19 cellular contexts compared by ENCODE assay signal in genomic region chr12:53990311-53991076, GRCh38. TPM values are rescaled to one million over a fixed set of nuclear protein-coding genes. Genes with fewer than 3 reads are reported as not detected.
A peak's percentile ranks its signal among the peaks of the same experiment; 100 is the strongest.
DNase-seq lines count a peak whose midpoint lies in the region; ATAC-seq and TF ChIP-seq lines count a peak whose summit lies in the region.
"Had no signal": no experiment of that assay in that cellular context is flagged by ENCODE, and none has a peak within 500 bp of the region (broad histone marks: within the 10 kb centered on the region; RNA-seq: fewer than 3 reads in every experiment).

No MANE protein-coding gene starts in this region.

- no peaks in the 10 kb centered on the region for H3F3A ChIP-seq in PC-3 (ENCODE audit: low read length, unreplicated experiment)

- peak overlapping the region; percentile 96 for H3K4me2 ChIP-seq in PC-3 (ENCODE audit: low read length)

- TF ChIP-seq CTCF in PC-3 (conservative IDR thresholded peaks at IDR 0.05; ENCODE audit: low read depth, low read length) (no peak), coronary artery (IDR thresholded peaks at IDR 0.05) (no peak)

- H3K9me3 ChIP-seq in PC-3 (ENCODE audit: low read length) (no peaks in the 10 kb centered on the region), subcutaneous abdominal adipose tissue (ENCODE audit: control insufficient read depth in 5 of 5, low read length in 5 of 5) (no peaks in the 10 kb centered on the region)
- H3K9me3 ChIP-seq: sigmoid colon had no signal

- no peak overlapping the region for H3K27ac Mint-ChIP-seq in immature natural killer cell
- H3K27ac Mint-ChIP-seq: activated CD8-positive, alpha-beta T cell treated with anti-CD3 and anti-CD28 coated beads, Interleukin-2, amount 10 ng/mL, durations not matched to agents 7 days and 5 days; HFFc6 had no signal

- peak; percentile 65 to 90 (median 79) for DNase-seq in NCI-H1417 (lab: John Stamatoyannopoulos, UW)
- DNase-seq in NCI-H1417 treated with DMSO at 0.1 percent for 48 hours (lab: John Stamatoyannopoulos, UW), result no peak
- DNase-seq in PC-3, result peak; percentile 67
- peak; percentile 78 for DNase-seq in kidney tubule cell (ENCODE audit: low spot score)
- no peak for DNase-seq in immature natural killer cell
- DNase-seq in coronary artery (ENCODE audit: low spot score), result no peak
- no peak for DNase-seq in COLO668 (lab: John Stamatoyannopoulos, UW; ENCODE audit: unreplicated experiment)
- DNase-seq: 8988T; activated CD8-positive, alpha-beta T cell treated with anti-CD3 and anti-CD28 coated beads, Interleukin-2, amount 10 ng/mL, durations not matched to agents 7 days and 5 days; activated gamma-delta T cell treated with Interleukin-2 at 50 U/mL for 16 hours; brain microvascular endothelial cell; effector CD8-positive, alpha-beta T cell; HFFc6; NCI-H1105; NCI-H510A; SHP77; sigmoid colon had no signal

- peak; percentile 36 for ATAC-seq in PC-3
- ATAC-seq: activated CD8-positive, alpha-beta T cell treated with anti-CD3 and anti-CD28 coated beads, Interleukin-2, amount 10 ng/mL, durations not matched to agents 7 days and 5 days had no signal

- H3K27ac ChIP-seq in PC-3 (ENCODE audit: low read length) (0 out of 2 replicates have a peak overlapping the region, but pooled peaks have one; percentile 6), subcutaneous abdominal adipose tissue (ENCODE audit: low read depth, low read length) (peak overlapping the region; percentile 54), coronary artery (no peak overlapping the region)
- H3K27ac ChIP-seq: brain microvascular endothelial cell, sigmoid colon had no signal

- H3K79me2 ChIP-seq in PC-3 (ENCODE audit: low read length), result peaks cover 49% of the 10 kb centered on the region

- peaks cover 41 to 52% of the 10 kb centered on the region in 2 donors for H3K4me1 Mint-ChIP-seq in immature natural killer cell

- no TSS peak for BruUV-seq in PC-3 (replicated peaks; lab: Mats Ljungman, UMichigan)

- POLR2A ChIA-PET in PC-3 (lab: Charles Lee; ENCODE audit: unreplicated experiment), result interaction anchor here (0.5 to 1.0 kb wide), 4 partner anchors 18 to 429 kb away, joined by 3 to 31 read pairs (median 4); partner anchors contain the start of gene HOXC8

- peak overlapping the region; percentile 16; the same call in 1 of the 2 replicates for H3K9ac ChIP-seq in PC-3 (ENCODE audit: low read length)
- peak overlapping the region in 1 of 5 donors; percentile 56 for H3K9ac ChIP-seq in subcutaneous abdominal adipose tissue (ENCODE audit: low read length in 5 of 5)

- peak overlapping the region; percentile 92 for H2AFZ ChIP-seq in PC-3 (ENCODE audit: low read length)

- no peaks in the 10 kb centered on the region for H3K27me3 ChIP-seq in PC-3 (ENCODE audit: low read length)
- H3K27me3 ChIP-seq in subcutaneous abdominal adipose tissue (ENCODE audit: control insufficient read depth in 5 of 5, insufficient read depth in 4 of 5, low read length in 5 of 5), result peaks cover 0 to 72% (median 34%) of the 10 kb centered on the region in 5 donors

- peaks cover 62 to 81% (median 76%) of the 10 kb centered on the region in 3 donors for H3K27me3 Mint-ChIP-seq in immature natural killer cell (ENCODE audit: low read depth in 3 of 3)

- H3K4me1 ChIP-seq in PC-3 (ENCODE audit: insufficient read depth, low read length) (peaks cover 49% of the 10 kb centered on the region), subcutaneous abdominal adipose tissue (ENCODE audit: control insufficient read depth in 5 of 5, insufficient read depth in 5 of 5, low read length in 5 of 5) (peaks cover 7 to 96% (median 88%) of the 10 kb centered on the region in 5 donors)

- H3K4me3 Mint-ChIP-seq in immature natural killer cell, result peak overlapping the region in 1 of 5 donors; percentile 9
- H3K4me3 Mint-ChIP-seq: activated CD8-positive, alpha-beta T cell treated with anti-CD3 and anti-CD28 coated beads, Interleukin-2, amount 10 ng/mL, durations not matched to agents 7 days and 5 days; HFFc6 had no signal

- intact Hi-C loops in PC-3 (cut with micrococcal nuclease), result no loop called here

- H3K36me3 Mint-ChIP-seq in immature natural killer cell, result peaks cover 0 to 4% (median 3%) of the 10 kb centered on the region in 3 donors

- no peaks in the 10 kb centered on the region for H3K9me2 ChIP-seq in PC-3 (replicated peaks; ENCODE audit: low read length)

- H3K36me3 ChIP-seq in PC-3 (ENCODE audit: low read depth, low read length), result no peaks in the 10 kb centered on the region
- no peaks in the 10 kb centered on the region for H3K36me3 ChIP-seq in subcutaneous abdominal adipose tissue (ENCODE audit: control insufficient read depth in 5 of 5, insufficient read depth in 5 of 5, low read length in 5 of 5)
- H3K36me3 ChIP-seq: brain microvascular endothelial cell, sigmoid colon had no signal

- H4K20me1 ChIP-seq in PC-3 (ENCODE audit: low read length), result no peaks in the 10 kb centered on the region

- H3K9me3 Mint-ChIP-seq in immature natural killer cell, result peaks cover 0 to 10% (median 0%) of the 10 kb centered on the region in 6 donors
- H3K9me3 Mint-ChIP-seq: HFFc6 had no signal

- CTCF ChIA-PET in PC-3 (lab: Charles Lee), result interaction anchor here (0.5 to 0.6 kb wide), 5 partner anchors 9 to 208 kb away, joined by 3 to 6 read pairs (median 4); partner anchors contain the start of gene HOXC8

- H3K4me3 ChIP-seq in PC-3 (ENCODE audit: low read length), result peak overlapping the region; percentile 74
- H3K4me3 ChIP-seq in subcutaneous abdominal adipose tissue (ENCODE audit: low read depth in 1 of 5, low read length in 5 of 5), result peak overlapping the region in 3 of 5 donors; percentile 39 to 50 (median 45)
- no peak overlapping the region for H3K4me3 ChIP-seq in coronary artery
- H3K4me3 ChIP-seq: sigmoid colon had no signal

RNA-seq across cellular contexts. Expression of gene HOXC10, which starts 5.5 kb away (rescaled TPM):
- total RNA-seq in PC-3 (2014; rRNA removed), result 0.69 and 2.9 TPM in 2 replicates
- polyA plus RNA-seq in immature natural killer cell, result not detected
- total RNA-seq: activated CD8-positive, alpha-beta T cell treated with anti-CD3 and anti-CD28 coated beads, Interleukin-2, amount 10 ng/mL, durations not matched to agents 7 days and 5 days; sigmoid colon had no signal
- polyA plus RNA-seq: neural cell, sigmoid colon had no signal

RNA-seq across cellular contexts. Expression of gene HOXC9, which starts 9.5 kb away (rescaled TPM):
- total RNA-seq in PC-3 (2014; rRNA removed), result 1.5 and 1.8 TPM in 2 replicates
- not detected for polyA plus RNA-seq in immature natural killer cell
- total RNA-seq: activated CD8-positive, alpha-beta T cell treated with anti-CD3 and anti-CD28 coated beads, Interleukin-2, amount 10 ng/mL, durations not matched to agents 7 days and 5 days; sigmoid colon had no signal
- polyA plus RNA-seq: neural cell had no signal

RNA-seq across cellular contexts. Expression of gene HOTAIR, which starts 15.7 kb away (rescaled TPM):
- 3.5 and 4.3 TPM in 2 replicates for total RNA-seq in PC-3 (2014; rRNA removed)
- polyA plus RNA-seq in immature natural killer cell, result not detected
- total RNA-seq: activated CD8-positive, alpha-beta T cell treated with anti-CD3 and anti-CD28 coated beads, Interleukin-2, amount 10 ng/mL, durations not matched to agents 7 days and 5 days; sigmoid colon had no signal
- polyA plus RNA-seq: neural cell, sigmoid colon had no signal

RNA-seq across cellular contexts. Expression of gene HOXC11, which starts 17.6 kb away (rescaled TPM):
- 0.84 and 1.2 TPM in 2 replicates for total RNA-seq in PC-3 (2014; rRNA removed)
- polyA plus RNA-seq in immature natural killer cell, result not detected
- total RNA-seq: activated CD8-positive, alpha-beta T cell treated with anti-CD3 and anti-CD28 coated beads, Interleukin-2, amount 10 ng/mL, durations not matched to agents 7 days and 5 days; sigmoid colon had no signal
- polyA plus RNA-seq: neural cell, sigmoid colon had no signal

RNA-seq across cellular contexts. Expression of gene HOXC8, which starts 18.3 kb away (rescaled TPM):
- 1.1 and 2.4 TPM in 2 replicates for total RNA-seq in PC-3 (2014; rRNA removed)
- polyA plus RNA-seq in immature natural killer cell, result not detected
- total RNA-seq: activated CD8-positive, alpha-beta T cell treated with anti-CD3 and anti-CD28 coated beads, Interleukin-2, amount 10 ng/mL, durations not matched to agents 7 days and 5 days; HFFc6; sigmoid colon had no signal
- polyA plus RNA-seq: neural cell had no signal

Comparison
In these comparisons a context has a peak if more than half of its experiments do, and no peak if none do; other contexts are left out.
1. DNase-seq: peak in NCI-H1417 (3 of 3), PC-3 (single experiment) and kidney tubule cell (single experiment); none in NCI-H1417 treated with DMSO at 0.1 percent for 48 hours (single experiment), immature natural killer cell (0 of 3), coronary artery (single experiment) and COLO668 (single experiment).
2. H3K27ac ChIP-seq: peak in PC-3 (single experiment) and subcutaneous abdominal adipose tissue (single experiment); none in coronary artery (0 of 2).